In the genomic region with DNA sequence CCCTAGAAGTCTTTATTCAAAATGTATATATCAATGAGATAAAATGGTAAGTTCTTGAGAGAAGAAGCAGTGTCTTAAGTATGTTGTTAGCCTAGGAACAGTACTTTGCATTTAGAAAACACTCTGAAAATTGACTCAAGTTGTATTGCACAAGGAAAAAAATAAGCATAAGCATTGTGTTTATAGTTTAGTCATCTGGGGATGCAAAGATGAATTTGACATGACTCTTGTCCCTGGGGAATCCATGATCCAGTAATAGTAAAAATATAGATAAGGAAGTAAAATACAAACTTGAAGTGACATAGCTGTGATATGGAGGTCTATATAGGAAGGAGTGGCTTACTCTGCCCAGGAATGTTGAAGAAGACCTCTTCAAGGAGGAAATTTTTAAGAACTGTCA, we compare ENCODE assay signal across 18 cellular contexts.
"Had no signal": no experiment of that assay in that cellular context is flagged by ENCODE, and none has a peak within 500 bp of the region (broad histone marks: within the 10 kb centered on the region; RNA-seq: fewer than 3 reads in every experiment).

No MANE protein-coding gene starts in this region.

- H3K27me3 ChIP-seq: suprapubic skin had no signal

- H3K4me3 ChIP-seq: coronary artery, skin epidermis, suprapubic skin had no signal

- H3K9me3 ChIP-seq: SK-N-SH, suprapubic skin had no signal

- H3K9ac ChIP-seq: SK-N-SH had no signal

- DNase-seq: activated CD4-positive, alpha-beta T cell treated with anti-CD3 and anti-CD28 coated beads, Interleukin-2, amount 10 ng/mL, durations not matched to agents 24 days and 14 days; activated CD8-positive, alpha-beta T cell treated with anti-CD3 and anti-CD28 coated beads, Interleukin-2, amount 10 ng/mL, durations not matched to agents 7 days and 5 days; activated naive CD4-positive, alpha-beta T cell treated with anti-CD3 and anti-CD28 coated beads for 36 hours; activated T-cell treated with anti-CD3 and anti-CD28 coated beads, Interleukin-2, amount 50 U/mL, for 4 hours; anterior cingulate cortex; immature natural killer cell; nephron progenitor cell; occipital lobe; posterior cingulate gyrus; SHP77; SK-N-SH; stimulated activated CD4-positive, alpha-beta T cell treated with anti-CD3 and anti-CD28 coated beads, Interleukin-15, amount 100 ng/mL, for 24 hours; stimulated activated CD4-positive, alpha-beta T cell treated with anti-CD3 and anti-CD28 coated beads, Interleukin-2, amount 100 ng/mL, for 48 hours; T-cell; T-helper 9 cell had no signal

- H3K4me2 ChIP-seq: SK-N-SH had no signal

- H3K4me1 ChIP-seq: suprapubic skin had no signal

- H3K27ac ChIP-seq: coronary artery, suprapubic skin had no signal

- ATAC-seq: activated CD8-positive, alpha-beta T cell treated with anti-CD3 and anti-CD28 coated beads, Interleukin-2, amount 10 ng/mL, durations not matched to agents 7 days and 5 days; activated T-cell treated with anti-CD3 and anti-CD28 coated beads, Interleukin-2, amount 50 U/mL, for 4 hours; T-cell had no signal

- H3K36me3 ChIP-seq: suprapubic skin had no signal
